ENCODE assay signal across 10 cellular contexts in the genomic region with DNA sequence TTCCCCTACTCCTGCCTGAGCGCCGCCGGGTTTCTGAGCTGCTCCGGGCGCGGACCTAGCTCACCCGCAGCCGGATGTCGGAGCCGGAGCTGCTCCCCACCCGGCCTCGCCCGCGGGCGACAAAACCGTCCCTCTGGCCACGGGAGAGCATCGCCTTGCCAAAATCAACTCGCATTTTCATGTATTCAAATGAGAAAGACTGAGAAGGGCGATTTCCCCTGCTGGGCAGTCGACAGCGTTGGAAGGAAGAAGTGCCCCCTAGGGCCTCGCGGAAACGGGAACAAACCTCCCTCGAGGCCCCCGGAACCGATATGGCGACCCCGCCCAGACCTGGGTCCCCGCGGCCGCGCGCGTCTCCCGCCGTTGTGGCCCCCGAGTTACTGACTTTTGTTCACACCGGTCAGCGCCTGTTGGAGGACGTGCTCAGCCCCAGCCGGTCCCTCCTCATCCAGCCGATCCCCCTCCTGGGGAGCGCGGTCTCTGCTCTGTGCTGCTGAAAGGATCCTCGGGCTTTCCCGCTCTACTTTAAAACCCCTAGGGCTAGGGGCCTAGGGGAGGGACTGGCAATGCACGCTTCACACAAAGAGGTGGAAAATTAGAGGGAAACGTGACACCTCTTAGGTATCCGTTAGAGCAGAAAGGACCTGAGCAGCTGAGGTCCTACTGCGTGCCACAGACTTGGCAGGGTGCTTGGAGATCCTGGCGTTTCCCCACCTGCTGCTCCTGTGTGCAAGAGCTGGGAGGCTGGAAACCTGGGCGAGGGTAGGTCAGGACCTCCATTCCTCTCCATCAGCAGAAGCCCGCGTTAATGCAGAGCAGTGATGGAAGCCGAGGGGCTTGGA. TPM values are rescaled to one million over a fixed set of nuclear protein-coding genes. Genes with fewer than 3 reads are reported as not detected.
DNase-seq lines count a peak whose midpoint lies in the region; ATAC-seq, FAIRE-seq and TF ChIP-seq lines count a peak whose summit lies in the region.
"Had no signal": no experiment of that assay in that cellular context is flagged by ENCODE, and none has a peak within 500 bp of the region (broad histone marks: within the 10 kb centered on the region; RNA-seq: fewer than 3 reads in every experiment).

No MANE protein-coding gene starts in this region.

- H3K27me3 ChIP-seq in right cardiac atrium (ENCODE audit: control insufficient read depth, insufficient read depth) (peaks cover 4% of the 10 kb centered on the region), heart right ventricle (peaks cover 45 to 99% (median 98%) of the 10 kb centered on the region in 7 donors), SJSA1 (replicated peaks) (peaks cover 48% of the 10 kb centered on the region), right lobe of liver (no peaks in the 10 kb centered on the region), vagina (peaks cover 47% of the 10 kb centered on the region)
- H3K27me3 ChIP-seq: BLaER1 treated with 17β-estradiol and CSF1 and Interleukin-3, amounts not matched to agents 10 nM and 100 nM had no signal

- intact Hi-C loops in right cardiac atrium (cut with DNase I) (no loop called here), heart right ventricle (cut with DNase I) (loop anchor here in 1 of 10 donors (10.0 kb wide), 1 partner anchor 345 kb away; no protein-coding TSS in a partner anchor), right lobe of liver (cut with DNase I) (loop anchor here in 1 of 2 donors (10.0 kb wide), 1 partner anchor 275 kb away; no protein-coding TSS in a partner anchor), vagina (cut with DNase I) (no loop called here), kidney (cut with DNase I) (no loop called here)

- DNase-seq in right cardiac atrium (peak in 2 of 3 donors; percentile 26 to 45), heart right ventricle (no peak), SJSA1 (ENCODE audit: low read depth in 1 of 2, low spot score in 2 of 2) (no peak), right lobe of liver (peak in 1 of 3 donors; percentile 29), vagina (ENCODE audit: extremely low spot score in 2 of 2) (no peak), NCI-H226 (no peak), kidney (no peak)
- DNase-seq in stimulated activated CD8-positive, alpha-beta memory T cell treated with anti-CD3 and anti-CD28 coated beads, Interleukin-4, amount 100 ng/mL, for 48 hours: no peak

- H3K27ac ChIP-seq in right cardiac atrium (ENCODE audit: low read length): no peak overlapping the region
- no peak overlapping the region for H3K27ac ChIP-seq in heart right ventricle
- no peak overlapping the region for H3K27ac ChIP-seq in SJSA1
- H3K27ac ChIP-seq in right lobe of liver: peak overlapping the region; percentile 13 to 47 (median 37)
- no peak overlapping the region for H3K27ac ChIP-seq in vagina
- H3K27ac ChIP-seq in kidney (ENCODE audit: low read depth in 2 of 2, low read length in 2 of 2): no peak overlapping the region
- H3K27ac ChIP-seq: BLaER1 treated with 17β-estradiol and CSF1 and Interleukin-3, amounts not matched to agents 10 nM and 100 nM had no signal

- ATAC-seq in right cardiac atrium (peak in 1 of 2 donors; percentile 15), heart right ventricle (no peak), right lobe of liver (no peak)

- H3K9me3 ChIP-seq in right cardiac atrium (ENCODE audit: control insufficient read depth, low read length) (no peaks in the 10 kb centered on the region), heart right ventricle (no peaks in the 10 kb centered on the region), SJSA1 (replicated peaks) (no peaks in the 10 kb centered on the region), right lobe of liver (no peaks in the 10 kb centered on the region), vagina (no peaks in the 10 kb centered on the region), kidney (ENCODE audit: control insufficient read depth in 1 of 2, low read length in 2 of 2) (no peaks in the 10 kb centered on the region)

- no peak overlapping the region for H3K4me3 ChIP-seq in right cardiac atrium (ENCODE audit: low read length)
- H3K4me3 ChIP-seq in heart right ventricle: peak overlapping the region in 2 of 10 donors; percentile 16 to 27
- 0 out of 2 replicates have a peak overlapping the region, but pooled peaks have one; percentile 11 for H3K4me3 ChIP-seq in SJSA1
- peak overlapping the region; percentile 32 to 54 (median 41) for H3K4me3 ChIP-seq in right lobe of liver
- peak overlapping the region; percentile 20 to 32 for H3K4me3 ChIP-seq in vagina
- H3K4me3 ChIP-seq in kidney (ENCODE audit: low read length in 2 of 2): no peak overlapping the region
- H3K4me3 ChIP-seq: BLaER1 treated with 17β-estradiol and CSF1 and Interleukin-3, amounts not matched to agents 10 nM and 100 nM had no signal

- WGBS in right cardiac atrium: 2% methylated on average over 57 of the region's 57 CpGs
- 1 to 2% methylated on average over 57 of the region's 57 CpGs for WGBS in heart right ventricle, 2 donors
- 5% methylated on average over 32 of the region's 57 CpGs for WGBS in right lobe of liver (ENCODE audit: insufficient coverage, low coverage, low lambda C conversion rate, missing lambda C conversion rate)

- H3K4me1 ChIP-seq in right cardiac atrium (ENCODE audit: control insufficient read depth, insufficient read depth, low read length) (peaks cover 2% of the 10 kb centered on the region), heart right ventricle (peaks cover 3 to 42% (median 35%) of the 10 kb centered on the region in 9 donors), SJSA1 (replicated peaks) (peaks cover 6% of the 10 kb centered on the region), right lobe of liver (peaks cover 0 to 45% (median 15%) of the 10 kb centered on the region in 4 donors), vagina (peaks cover 45% of the 10 kb centered on the region), kidney (ENCODE audit: control insufficient read depth in 1 of 2, insufficient read depth in 1 of 2, low read depth in 1 of 2, low read length in 2 of 2) (peaks cover 0 to 9% of the 10 kb centered on the region in 2 donors)
- H3K4me1 ChIP-seq: BLaER1 treated with 17β-estradiol and CSF1 and Interleukin-3, amounts not matched to agents 10 nM and 100 nM had no signal

- TF ChIP-seq POLR2A in right lobe of liver (IDR thresholded peaks at IDR 0.05) (no peak), vagina (IDR thresholded peaks at IDR 0.05) (no peak)

- FAIRE-seq in kidney (lab: Jason Lieb, UNC): no peak
- FAIRE-seq: RCC 7860 had no signal

- no peak overlapping the region for H3K9ac ChIP-seq in kidney (ENCODE audit: low read length in 2 of 2)
- H3K9ac ChIP-seq: BLaER1 treated with 17β-estradiol and CSF1 and Interleukin-3, amounts not matched to agents 10 nM and 100 nM had no signal

- H3K36me3 ChIP-seq in heart right ventricle (no peaks in the 10 kb centered on the region), SJSA1 (no peaks in the 10 kb centered on the region), right lobe of liver (no peaks in the 10 kb centered on the region), vagina (no peaks in the 10 kb centered on the region), kidney (ENCODE audit: control insufficient read depth in 1 of 2, insufficient read depth in 2 of 2, low read length in 2 of 2) (no peaks in the 10 kb centered on the region)
- H3K36me3 ChIP-seq: BLaER1 treated with 17β-estradiol and CSF1 and Interleukin-3, amounts not matched to agents 10 nM and 100 nM had no signal

- TF ChIP-seq CTCF in heart right ventricle (IDR thresholded peaks at IDR 0.05) (no peak), right lobe of liver (IDR thresholded peaks at IDR 0.05) (no peak), vagina (IDR thresholded peaks at IDR 0.05) (no peak), kidney (IDR thresholded peaks at IDR 0.05; ENCODE audit: borderline replicate concordance, extremely low read depth, insufficient read depth) (no peak)

RNA-seq across cellular contexts. Expression of gene TTC6, which starts 4.3 kb away (rescaled TPM):
- total RNA-seq in right cardiac atrium (not detected), heart right ventricle (not detected), right lobe of liver (10 to 100 TPM in 1 of 6 experiments, 1 to 10 TPM in 5; 3.7 to 10.4 (median 4.6) TPM), vagina (4.4 TPM), kidney (not detected)
- polyA plus RNA-seq in right cardiac atrium (not detected), heart right ventricle (not detected), kidney (ENCODE audit: insufficient read depth, low read depth, low replicate concordance) (not detected)
- not detected in 2 replicates for total RNA-seq in SJSA1 (2014; rRNA removed; shearing (Covaris generic))

RNA-seq across cellular contexts. Expression of gene FOXA1, which starts 4.7 kb away (rescaled TPM):
- total RNA-seq in right cardiac atrium (not detected), heart right ventricle (not detected), right lobe of liver (10 to 100 TPM; 29.8 to 35.5 (median 32.5) TPM), vagina (11.5 TPM), kidney (not detected)
- polyA plus RNA-seq in right cardiac atrium (not detected), heart right ventricle (not detected), kidney (ENCODE audit: insufficient read depth, low read depth, low replicate concordance) (not detected)
- total RNA-seq in SJSA1 (2014; rRNA removed; shearing (Covaris generic)): 0.87 TPM in 1 of 2 replicates, not detected in the other

Comparison
In these comparisons a context has a peak if more than half of its experiments do, and no peak if none do; other contexts are left out.
1. DNase-seq: peak in right cardiac atrium (2 of 3); none in heart right ventricle (0 of 2), SJSA1 (0 of 2), vagina (0 of 2), NCI-H226 (single experiment), stimulated activated CD8-positive, alpha-beta memory T cell treated with anti-CD3 and anti-CD28 coated beads, Interleukin-4, amount 100 ng/mL, for 48 hours (single experiment) and kidney (single experiment).
2. H3K27ac ChIP-seq: peak in right lobe of liver (3 of 3); none in right cardiac atrium (single experiment), heart right ventricle (0 of 10), SJSA1 (single experiment), vagina (single experiment) and kidney (0 of 2).
3. H3K4me3 ChIP-seq: peak in SJSA1 (single experiment), right lobe of liver (3 of 3) and vagina (2 of 2); none in right cardiac atrium (single experiment) and kidney (0 of 2).